26 cellular contexts compared by ENCODE assay signal in genomic region chr3:76943058-76943457, GRCh38.
DNase-seq lines count a peak whose midpoint lies in the region; ATAC-seq, FAIRE-seq and TF ChIP-seq lines count a peak whose summit lies in the region.
"Had no signal": no experiment of that assay in that cellular context is flagged by ENCODE, and none has a peak within 500 bp of the region (broad histone marks: within the 10 kb centered on the region; RNA-seq: fewer than 3 reads in every experiment).

No MANE protein-coding gene starts in this region.

- H3K4me3 Mint-ChIP-seq in GM23338 = no peak overlapping the region
- H3K4me3 Mint-ChIP-seq: activated T-cell treated with anti-CD3 and anti-CD28 coated beads, Interleukin-2, amount 50 U/mL, for 24 hours; naive B cell; stimulated activated memory B cell treated with anti-CD40 and anti-IgM and Interleukin-4, amounts not matched to agents 10 μg/mL and 1 μg/mL and 100 μg/mL, for 72 hours; T-helper 2 cell treated with Interferon-gamma antibody and Interleukin-4, amounts not matched to agents 5 μg/mL and 100 μg/mL, for 36 hours had no signal

- H3K4me3 ChIP-seq in GM23338 (no peak overlapping the region), pancreas (no peak overlapping the region), adrenal gland (no peak overlapping the region), breast epithelium (no peak overlapping the region)
- H3K4me3 ChIP-seq: BLaER1, gastroesophageal sphincter, suprapubic skin had no signal

- H3K27me3 ChIP-seq in GM23338 (ENCODE audit: insufficient read depth) = no peaks in the 10 kb centered on the region
- H3K27me3 ChIP-seq in pancreas = no peaks in the 10 kb centered on the region
- no peaks in the 10 kb centered on the region for H3K27me3 ChIP-seq in adrenal gland
- no peaks in the 10 kb centered on the region for H3K27me3 ChIP-seq in breast epithelium
- H3K27me3 ChIP-seq: BLaER1, gastroesophageal sphincter, suprapubic skin had no signal

- H3K9me3 Mint-ChIP-seq in GM23338 = peaks cover 3% of the 10 kb centered on the region; the same call in 1 of the 3 replicates

- no peaks in the 10 kb centered on the region for H3K9me2 ChIP-seq in GM23338 (ENCODE audit: insufficient read depth)

- TF ChIP-seq POLR2A in adrenal gland (IDR thresholded peaks at IDR 0.05) (no peak), breast epithelium (IDR thresholded peaks at IDR 0.05) (no peak)

- ATAC-seq in GM23338 (peak; percentile 75), pancreas (peak in 3 of 4 donors; percentile 80 to 96 (median 84)), HG03097 (IDR thresholded peaks at IDR 0.05; ENCODE audit: low FRiP score, unreplicated experiment) (no peak)
- ATAC-seq: gastroesophageal sphincter; left cardiac atrium; SK-N-SH treated with all-trans-retinoic acid at 6 μM for 48 hours; stimulated activated memory B cell treated with anti-CD40 and anti-IgM and Interleukin-4, amounts not matched to agents 10 μg/mL and 1 μg/mL and 100 μg/mL, for 72 hours had no signal

- H3K4me1 Mint-ChIP-seq in GM23338 = peaks cover 19% of the 10 kb centered on the region
- H3K4me1 Mint-ChIP-seq: naive B cell; stimulated activated memory B cell treated with anti-CD40 and anti-IgM and Interleukin-4, amounts not matched to agents 10 μg/mL and 1 μg/mL and 100 μg/mL, for 72 hours had no signal

- WGBS in pancreas, 2 donors = 29 to 37% methylated on average over 3 of the region's 3 CpGs
- 37 to 52% (median 44%) methylated on average over 3 of the region's 3 CpGs for WGBS in adrenal gland, 4 donors

- H3K27me3 Mint-ChIP-seq in GM23338 (ENCODE audit: insufficient read depth, low read depth, poor library complexity) = peaks cover 2% of the 10 kb centered on the region
- H3K27me3 Mint-ChIP-seq: activated T-cell treated with anti-CD3 and anti-CD28 coated beads, Interleukin-2, amount 50 U/mL, for 24 hours; naive B cell; stimulated activated memory B cell treated with anti-CD40 and anti-IgM and Interleukin-4, amounts not matched to agents 10 μg/mL and 1 μg/mL and 100 μg/mL, for 72 hours had no signal

- DNase-seq in GM23338 (ENCODE audit: low spot score) (peak; percentile 36), astrocyte of the hippocampus (ENCODE audit: low read depth, low spot score) (peak; percentile 53), iPS-NIHi11 (ENCODE audit: low spot score) (peak; percentile 63), pancreas (peak in 2 of 6 donors; percentile 11 to 18), adrenal gland (no peak), breast epithelium (ENCODE audit: low spot score in 2 of 2) (no peak)
- DNase-seq: activated CD4-positive, alpha-beta T cell treated with anti-CD3 and anti-CD28 coated beads for 48 hours; activated gamma-delta T cell treated with Interleukin-2 at 50 U/mL for 16 hours; activated T-cell treated with anti-CD3 and anti-CD28 coated beads, Interleukin-2, amount 50 U/mL, for 24 hours; COR-L47; cortex of kidney; left cardiac atrium; naive B cell; NCI-H1105 treated with DMSO at 0.1 percent for 48 hours; NCI-H2029 treated with DMSO at 0.1 percent for 48 hours; NCI-H226; NCI-H748 treated with DMSO at 0.1 percent for 48 hours; nucleus accumbens; stimulated activated CD4-positive, alpha-beta T cell treated with anti-CD3 and anti-CD28 coated beads, Interleukin-2, amount 100 ng/mL, for 48 hours had no signal

- peaks cover 22% of the 10 kb centered on the region; the same call in 1 of the 2 replicates for H3K4me1 ChIP-seq in GM23338 (ENCODE audit: insufficient read depth)
- no peaks in the 10 kb centered on the region for H3K4me1 ChIP-seq in pancreas
- H3K4me1 ChIP-seq in adrenal gland (replicated peaks in 1 of 2) = no peaks in the 10 kb centered on the region
- no peaks in the 10 kb centered on the region for H3K4me1 ChIP-seq in breast epithelium
- H3K4me1 ChIP-seq: BLaER1, gastroesophageal sphincter, suprapubic skin had no signal

- intact Hi-C loops in pancreas (cut with DNase I) (no loop called here), adrenal gland (cut with DNase I) (no loop called here), breast epithelium (cut with DNase I; ENCODE audit: low total_unique reads) (no loop called here)

- H2AFZ ChIP-seq in GM23338 = no peak overlapping the region

- H3K4me2 ChIP-seq in GM23338 = no peak overlapping the region
- H3K4me2 ChIP-seq: BLaER1 had no signal

- no peak overlapping the region for H3K27ac Mint-ChIP-seq in GM23338
- H3K27ac Mint-ChIP-seq: activated T-cell treated with anti-CD3 and anti-CD28 coated beads, Interleukin-2, amount 50 U/mL, for 24 hours; naive B cell; stimulated activated memory B cell treated with anti-CD40 and anti-IgM and Interleukin-4, amounts not matched to agents 10 μg/mL and 1 μg/mL and 100 μg/mL, for 72 hours; T-helper 2 cell treated with Interferon-gamma antibody and Interleukin-4, amounts not matched to agents 5 μg/mL and 100 μg/mL, for 36 hours had no signal

- H3F3A ChIP-seq in GM23338 (replicated peaks; ENCODE audit: low read depth) = no peaks in the 10 kb centered on the region

- H3K9me3 ChIP-seq in pancreas = no peaks in the 10 kb centered on the region
- H3K9me3 ChIP-seq in adrenal gland (replicated peaks in 1 of 3) = no peaks in the 10 kb centered on the region
- peaks cover 0 to 3% of the 10 kb centered on the region in 2 donors for H3K9me3 ChIP-seq in breast epithelium
- H3K9me3 ChIP-seq: BLaER1, gastroesophageal sphincter, suprapubic skin had no signal

- H3K36me3 ChIP-seq in GM23338 (ENCODE audit: insufficient read depth) = no peaks in the 10 kb centered on the region
- H3K36me3 ChIP-seq in pancreas = no peaks in the 10 kb centered on the region
- no peaks in the 10 kb centered on the region for H3K36me3 ChIP-seq in adrenal gland (replicated peaks in 1 of 2)
- H3K36me3 ChIP-seq in breast epithelium = no peaks in the 10 kb centered on the region
- H3K36me3 ChIP-seq: BLaER1, gastroesophageal sphincter, suprapubic skin had no signal

- H4K20me1 ChIP-seq in GM23338 (replicated peaks; ENCODE audit: insufficient read depth) = no peaks in the 10 kb centered on the region
- H4K20me1 ChIP-seq: BLaER1 had no signal

- FAIRE-seq in pancreas (lab: Jason Lieb, UNC) = no peak

- H3K36me3 Mint-ChIP-seq in GM23338 (ENCODE audit: low read depth) = peaks cover 3% of the 10 kb centered on the region; the same call in 1 of the 3 replicates
- H3K36me3 Mint-ChIP-seq: naive B cell; stimulated activated memory B cell treated with anti-CD40 and anti-IgM and Interleukin-4, amounts not matched to agents 10 μg/mL and 1 μg/mL and 100 μg/mL, for 72 hours had no signal

- no peak overlapping the region for H3K27ac ChIP-seq in GM23338 (ENCODE audit: low read depth)
- H3K27ac ChIP-seq in pancreas = peak overlapping the region in 1 of 4 donors; percentile 0
- H3K27ac ChIP-seq in adrenal gland = no peak overlapping the region
- H3K27ac ChIP-seq in breast epithelium = no peak overlapping the region
- H3K27ac ChIP-seq: BLaER1, gastroesophageal sphincter, suprapubic skin had no signal

- no peaks in the 10 kb centered on the region for H3K79me2 ChIP-seq in GM23338 (replicated peaks; ENCODE audit: insufficient read depth)

- TF ChIP-seq CTCF in GM23338 (conservative IDR thresholded peaks at IDR 0.05; ENCODE audit: low read depth in 2 of 2) (no peak), pancreas (IDR thresholded peaks at IDR 0.05) (no peak), adrenal gland (IDR thresholded peaks at IDR 0.05) (no peak), breast epithelium (IDR thresholded peaks at IDR 0.05) (no peak)

TF ChIP-seq in GM23338, 12 proteins besides CTCF, POLR2A, EP300 and RAD21 (continues in another document):
- TF ChIP-seq ZNF114 (CRISPR knock-in tag; IDR thresholded peaks at IDR 0.05) (no peak), NANOG (IDR thresholded peaks at IDR 0.05; ENCODE audit: borderline replicate concordance) (no peak), ETS1 (IDR thresholded peaks at IDR 0.05) (no peak), ZNF331 (CRISPR knock-in tag; IDR thresholded peaks at IDR 0.05; ENCODE audit: low read depth) (no peak)

Comparison
In these comparisons a context has a peak if more than half of its experiments do, and no peak if none do; other contexts are left out.
1. DNase-seq: peak in GM23338 (single experiment), astrocyte of the hippocampus (single experiment) and iPS-NIHi11 (single experiment); none in adrenal gland (0 of 7) and breast epithelium (0 of 2).